11 cellular contexts compared by ENCODE assay signal in genomic region chr2:55885129-55885943, GRCh38. TPM values are rescaled to one million over a fixed set of nuclear protein-coding genes. Genes with fewer than 3 reads are reported as not detected.
A peak's percentile ranks its signal among the peaks of the same experiment; 100 is the strongest.
DNase-seq lines count a peak whose midpoint lies in the region; ATAC-seq and TF ChIP-seq lines count a peak whose summit lies in the region.
"Had no signal": no experiment of that assay in that cellular context is flagged by ENCODE, and none has a peak within 500 bp of the region (broad histone marks: within the 10 kb centered on the region; RNA-seq: fewer than 3 reads in every experiment).

No MANE protein-coding gene starts in this region.

- H3K9ac ChIP-seq in HCT116 (ENCODE audit: low read length) (no peak overlapping the region), skeletal muscle tissue (ENCODE audit: low read depth in 1 of 3, low read length in 3 of 3) (no peak overlapping the region)

- no peak for TF ChIP-seq POLR2A in HCT116 (IDR thresholded peaks at IDR 0.05; ENCODE audit: borderline replicate concordance, extremely low read depth, insufficient read depth, insufficient read length)
- no peak for TF ChIP-seq POLR2A in heart left ventricle (IDR thresholded peaks at IDR 0.05)

- H3K4me3 Mint-ChIP-seq in CD4-positive, alpha-beta T cell = no peak overlapping the region

- TF ChIP-seq CTCF in HCT116 (IDR thresholded peaks at IDR 0.05 in 2 of 3, conservative IDR thresholded peaks at IDR 0.05 in 1 of 3; ENCODE audit: borderline replicate concordance in 1 of 3, insufficient read depth in 1 of 3, low read depth in 2 of 3, low read length in 2 of 3) = no peak
- TF ChIP-seq CTCF in heart left ventricle (IDR thresholded peaks at IDR 0.05) = no peak
- TF ChIP-seq CTCF in CD4-positive, alpha-beta T cell (IDR thresholded peaks at IDR 0.05) = no peak

- H3K79me2 ChIP-seq in HCT116 (ENCODE audit: insufficient read depth, low read length) = no peaks in the 10 kb centered on the region

- no peaks in the 10 kb centered on the region for H4K20me1 ChIP-seq in HCT116 (ENCODE audit: insufficient read depth)

- H3K27me3 ChIP-seq in HCT116 (ENCODE audit: insufficient read depth, low read length) = no peaks in the 10 kb centered on the region
- no peaks in the 10 kb centered on the region for H3K27me3 ChIP-seq in heart left ventricle
- no peaks in the 10 kb centered on the region for H3K27me3 ChIP-seq in skeletal muscle tissue (ENCODE audit: control insufficient read depth in 3 of 3, insufficient read depth in 3 of 3, low read length in 3 of 3)
- H3K27me3 ChIP-seq in CD4-positive, alpha-beta T cell (ENCODE audit: control insufficient read depth, insufficient read depth, low read length) = no peaks in the 10 kb centered on the region

- intact Hi-C loops in HCT116 (cut with micrococcal nuclease) = no loop called here
- intact Hi-C loops in heart left ventricle (cut with DNase I) = loop anchor here in 1 of 10 donors (10.0 kb wide), 1 partner anchor 81 kb away; no protein-coding TSS in a partner anchor
- intact Hi-C loops in CD4-positive, alpha-beta T cell (cut with DNase I, micrococcal nuclease) = no loop called here

- peak; percentile 54 for ATAC-seq in HCT116
- ATAC-seq in heart left ventricle = peak; percentile 78 to 90 (median 86)
- no peak for ATAC-seq in CD4-positive, alpha-beta T cell (ENCODE audit: poor library complexity)
- no peak for ATAC-seq in GM18502 (IDR thresholded peaks at IDR 0.05; ENCODE audit: poor library complexity, unreplicated experiment)
- no peak for ATAC-seq in HG03571 (IDR thresholded peaks at IDR 0.05; ENCODE audit: unreplicated experiment)

- peak; percentile 24 for DNase-seq in HCT116 (ENCODE audit: low read depth, low spot score)
- DNase-seq in T1000 (lab: John Stamatoyannopoulos, UW) = peak; percentile 24
- DNase-seq in heart left ventricle = peak in 2 of 5 donors; percentile 22 to 28
- DNase-seq in CD4-positive, alpha-beta T cell = no peak
- no peak for DNase-seq in activated CD8-positive, alpha-beta memory T cell treated with anti-CD3 and anti-CD28 coated beads, Interleukin-2, amount 50 U/mL, for 48 hours
- DNase-seq: central memory CD4-positive, alpha-beta T cell; stimulated activated CD4-positive, alpha-beta T cell treated with anti-CD3 and anti-CD28 coated beads, Interleukin-12 subunit alpha, Interleukin-12 subunit beta, amount 100 ng/mL, for 4 hours had no signal

- no peaks in the 10 kb centered on the region for H3K4me1 Mint-ChIP-seq in CD4-positive, alpha-beta T cell (ENCODE audit: low read depth)

- H3K9me3 Mint-ChIP-seq in CD4-positive, alpha-beta T cell = no peaks in the 10 kb centered on the region

- 45 to 51% (median 48%) methylated on average over 10 to 11 of the region's 11 CpGs for WGBS in heart left ventricle, 4 donors

- H3K36me3 ChIP-seq in HCT116 (ENCODE audit: control insufficient read depth in 1 of 2, insufficient read depth in 2 of 2, low read length in 2 of 2) (no peaks in the 10 kb centered on the region), heart left ventricle (peaks cover 0 to 7% (median 0%) of the 10 kb centered on the region in 9 donors), skeletal muscle tissue (ENCODE audit: control insufficient read depth in 3 of 3, insufficient read depth in 3 of 3, low read length in 3 of 3) (no peaks in the 10 kb centered on the region)

- H3K9me2 ChIP-seq in HCT116 (ENCODE audit: insufficient read depth) = no peaks in the 10 kb centered on the region

- H3K27ac Mint-ChIP-seq in CD4-positive, alpha-beta T cell = no peak overlapping the region

- H3K9me3 ChIP-seq in HCT116 (ENCODE audit: control insufficient read depth in 1 of 2, insufficient read depth in 1 of 2, low read depth in 1 of 2, low read length in 2 of 2) (no peaks in the 10 kb centered on the region), heart left ventricle (no peaks in the 10 kb centered on the region), skeletal muscle tissue (ENCODE audit: control insufficient read depth in 3 of 3, low read length in 3 of 3) (no peaks in the 10 kb centered on the region)
- no peaks in the 10 kb centered on the region for H3K9me3 ChIP-seq in CD4-positive, alpha-beta T cell (ENCODE audit: control insufficient read depth, low read length)

- peak overlapping the region; percentile 21 for H2AFZ ChIP-seq in HCT116 (ENCODE audit: low read depth, low read length, poor library complexity, severe bottlenecking)

- H3K4me3 ChIP-seq in HCT116 (replicated peaks in 1 of 2; ENCODE audit: low read depth in 1 of 2, low read length in 2 of 2) = no peak overlapping the region
- no peak overlapping the region for H3K4me3 ChIP-seq in heart left ventricle
- H3K4me3 ChIP-seq in skeletal muscle tissue (ENCODE audit: low read length in 3 of 3) = no peak overlapping the region

- CTCF ChIA-PET in HCT116 (lab: Charles Lee) = no interaction called here
- CTCF ChIA-PET in CD4-positive, alpha-beta T cell (lab: Charles Lee) = no interaction called here

- no peaks in the 10 kb centered on the region for H3K36me3 Mint-ChIP-seq in CD4-positive, alpha-beta T cell (ENCODE audit: low read depth)

- H3K4me1 ChIP-seq in HCT116 (ENCODE audit: control insufficient read depth in 1 of 2, insufficient read depth in 2 of 2, low read length in 2 of 2) (peaks cover 0 to 12% of the 10 kb centered on the region in 2 experiments; a peak in 2 of 4 replicates), heart left ventricle (peaks cover 0 to 55% (median 15%) of the 10 kb centered on the region in 12 donors), skeletal muscle tissue (ENCODE audit: control insufficient read depth in 3 of 3, insufficient read depth in 3 of 3, low read length in 3 of 3) (peaks cover 0 to 3% (median 0%) of the 10 kb centered on the region in 3 donors)

- no peak overlapping the region for H3K27ac ChIP-seq in HCT116 (ENCODE audit: low read depth, low read length)
- H3K27ac ChIP-seq in heart left ventricle = peak overlapping the region; percentile 33 to 82 (median 59)
- H3K27ac ChIP-seq in skeletal muscle tissue (ENCODE audit: low read depth, low read length) = peak overlapping the region; percentile 19
- H3K27ac ChIP-seq in CD4-positive, alpha-beta T cell (ENCODE audit: low read depth, low read length) = no peak overlapping the region

- BruUV-seq in HCT116 (replicated peaks; lab: Mats Ljungman, UMichigan) = no TSS peak

- RAD21 ChIA-PET in HCT116 (lab: Charles Lee; ENCODE audit: low non-redundant PET in 1 of 2, low total read pairs in 2 of 2, uncharacterized antibody in 2 of 2, unreplicated experiment in 2 of 2) = no interaction called here

- POLR2A ChIA-PET in HCT116 (lab: Charles Lee) = no interaction called here
- POLR2A ChIA-PET in CD4-positive, alpha-beta T cell (lab: Charles Lee) = no interaction called here

- peak overlapping the region; percentile 14 for H3K4me2 ChIP-seq in HCT116 (ENCODE audit: low read length)

- peaks cover 3% of the 10 kb centered on the region for H3K27me3 Mint-ChIP-seq in CD4-positive, alpha-beta T cell

- no peak for TF ChIP-seq RAD21 in HCT116 (IDR thresholded peaks at IDR 0.05; ENCODE audit: low read depth)

TF ChIP-seq in HCT116, 20 proteins besides CTCF, POLR2A, EP300 and RAD21 (continues in another document):
- TF ChIP-seq FOSL1 (IDR thresholded peaks at IDR 0.05; ENCODE audit: low read depth) = peak; percentile 94
- no peak for TF ChIP-seq POLR2AphosphoS5 (IDR thresholded peaks at IDR 0.05; ENCODE audit: low read depth, low read length)
- TF ChIP-seq MAX (IDR thresholded peaks at IDR 0.05) = 0 out of 2 replicates have a peak, but pooled peaks have one; percentile 28
- TF ChIP-seq ATF3 (IDR thresholded peaks at IDR 0.05) = no peak
- TF ChIP-seq EZH2 (IDR thresholded peaks at IDR 0.05) = no peak
- TF ChIP-seq ZBTB33 (IDR thresholded peaks at IDR 0.05; ENCODE audit: extremely low read depth, insufficient replicate concordance, low read length) = no peak
- no peak for TF ChIP-seq ZFX (IDR thresholded peaks at IDR 0.05)
- peak; percentile 58 for TF ChIP-seq SP1 (IDR thresholded peaks at IDR 0.05; ENCODE audit: low read depth)
- TF ChIP-seq JUND (IDR thresholded peaks at IDR 0.05) = peak; percentile 84
- TF ChIP-seq EGR1 (IDR thresholded peaks at IDR 0.05; ENCODE audit: low read depth) = peak; percentile 19; the same call in 1 of the 2 replicates
- peak; percentile 51 for TF ChIP-seq SRF (IDR thresholded peaks at IDR 0.05; ENCODE audit: low read depth)
- peak; percentile 94 for TF ChIP-seq CEBPB (IDR thresholded peaks at IDR 0.05; ENCODE audit: low read depth)

RNA-seq across cellular contexts. Expression of gene EFEMP1, which starts 38.2 kb away (rescaled TPM):
- total RNA-seq in HCT116 (2021; ENCODE audit: unreplicated experiment) (0.34 TPM), heart left ventricle (100 to 1,000 TPM in 2 of 9 donors, 10 to 100 TPM in 7; 25.0 to 201 (median 34.4) TPM), skeletal muscle tissue (18.3 TPM)
- not detected in 2 replicates for polyA plus RNA-seq in HCT116 (2012)
- 10 to 100 TPM; 11.3 to 36.5 TPM for polyA plus RNA-seq in heart left ventricle
- total RNA-seq in CD4-positive, alpha-beta T cell = not detected
- total RNA-seq: T-helper 2 cell treated with Interferon-gamma antibody and Interleukin-4, amounts not matched to agents 100 ng/mL and 5 ng/mL, for 36 hours had no signal

Comparison
In these comparisons a context has a peak if more than half of its experiments do, and no peak if none do; other contexts are left out.
1. ATAC-seq: peak in HCT116 (single experiment) and heart left ventricle (4 of 4); none in CD4-positive, alpha-beta T cell (single experiment), GM18502 (single experiment) and HG03571 (single experiment).
2. DNase-seq: peak in HCT116 (single experiment) and T1000 (single experiment); none in CD4-positive, alpha-beta T cell (0 of 10) and activated CD8-positive, alpha-beta memory T cell treated with anti-CD3 and anti-CD28 coated beads, Interleukin-2, amount 50 U/mL, for 48 hours (single experiment).
3. H3K27ac ChIP-seq: peak in heart left ventricle (12 of 12) and skeletal muscle tissue (single experiment); none in HCT116 (single experiment) and CD4-positive, alpha-beta T cell (single experiment).
4. RNA of gene EFEMP1, which starts 38.2 kb away (total RNA-seq): 25.0 to 201 TPM in heart left ventricle and 18.3 TPM in skeletal muscle tissue (single experiment); 0.34 TPM in HCT116 (single experiment) and not detected in CD4-positive, alpha-beta T cell; every median in the first group is over 10 times any median in the second.